8 cellular contexts compared by ENCODE assay signal in genomic region chr11:119729581-119730346, GRCh38. TPM values are rescaled to one million over a fixed set of nuclear protein-coding genes. Genes with fewer than 3 reads are reported as not detected.
A peak's percentile ranks its signal among the peaks of the same experiment; 100 is the strongest.
DNase-seq lines count a peak whose midpoint lies in the region; ATAC-seq and TF ChIP-seq lines count a peak whose summit lies in the region.

No MANE protein-coding gene starts in this region.

- TF ChIP-seq CTCF in DOHH2 (IDR thresholded peaks at IDR 0.05; ENCODE audit: low read depth, low read length, poor library complexity, severe bottlenecking) (peak; percentile 40), mammary epithelial cell (conservative IDR thresholded peaks at IDR 0.05 in 1 of 2, IDR thresholded peaks at IDR 0.05 in 1 of 2; ENCODE audit: extremely low read depth in 1 of 2, insufficient read depth in 1 of 2, low read depth in 1 of 2, low read length in 2 of 2) (no peak), smooth muscle cell (IDR thresholded peaks at IDR 0.05; ENCODE audit: borderline replicate concordance, insufficient read depth, poor library complexity, severe bottlenecking) (no peak)

- peaks cover 45% of the 10 kb centered on the region for H3K4me1 ChIP-seq in DOHH2 (ENCODE audit: control insufficient read depth, low read length)
- peaks cover 24% of the 10 kb centered on the region for H3K4me1 ChIP-seq in mammary epithelial cell (ENCODE audit: insufficient read depth, low read length)
- peaks cover 29% of the 10 kb centered on the region for H3K4me1 ChIP-seq in smooth muscle cell (ENCODE audit: low read depth)

- H3K4me2 ChIP-seq in DOHH2 (ENCODE audit: low read length) (peak overlapping the region; percentile 93), mammary epithelial cell (ENCODE audit: insufficient read depth, low read depth, low read length) (peak overlapping the region; percentile 97), smooth muscle cell (peak overlapping the region; percentile 96)

- H3F3A ChIP-seq in DOHH2 (ENCODE audit: control insufficient read depth, insufficient read depth) (no peaks in the 10 kb centered on the region), smooth muscle cell (ENCODE audit: low read depth) (peaks cover 5% of the 10 kb centered on the region)

- peak overlapping the region; percentile 81 for H2AFZ ChIP-seq in mammary epithelial cell (ENCODE audit: low read depth, low read length)
- H2AFZ ChIP-seq in smooth muscle cell (ENCODE audit: low read depth): peak overlapping the region; percentile 96

- peak overlapping the region; percentile 36 for H3K9ac ChIP-seq in mammary epithelial cell (ENCODE audit: insufficient read depth, low read length)
- peak overlapping the region; percentile 49 for H3K9ac ChIP-seq in smooth muscle cell (ENCODE audit: low read depth)

- H3K36me3 ChIP-seq in DOHH2 (ENCODE audit: control insufficient read depth, low read length) (no peaks in the 10 kb centered on the region), mammary epithelial cell (ENCODE audit: insufficient read depth, low read length) (no peaks in the 10 kb centered on the region), smooth muscle cell (ENCODE audit: low read depth) (no peaks in the 10 kb centered on the region)

- no peaks in the 10 kb centered on the region for H3K9me3 ChIP-seq in DOHH2 (ENCODE audit: control insufficient read depth, insufficient read depth, low read length)
- no peaks in the 10 kb centered on the region for H3K9me3 ChIP-seq in mammary epithelial cell (replicated peaks; ENCODE audit: insufficient read depth, low read length)
- H3K9me3 ChIP-seq in smooth muscle cell (replicated peaks; ENCODE audit: low read depth): no peaks in the 10 kb centered on the region

- peak overlapping the region; percentile 86 for H3K4me3 ChIP-seq in DOHH2 (ENCODE audit: low read length)
- peak overlapping the region; percentile 65 to 92 (median 88) for H3K4me3 ChIP-seq in mammary epithelial cell (replicated peaks in 1 of 3; ENCODE audit: insufficient read depth in 1 of 3, low read depth in 2 of 3, low read length in 3 of 3)
- H3K4me3 ChIP-seq in smooth muscle cell: peak overlapping the region; percentile 84

- dilution Hi-C loops in mammary epithelial cell (cut with HindIII; ENCODE audit: low sequenced_read_pairs): loop anchor here (5.0 kb wide), 1 partner anchor 48 kb away; no protein-coding TSS in a partner anchor

- ATAC-seq in GM21576 (IDR thresholded peaks at IDR 0.05; ENCODE audit: unreplicated experiment): peak; percentile 9

- H3K27me3 ChIP-seq in DOHH2 (ENCODE audit: control insufficient read depth, low read length) (peaks cover 76% of the 10 kb centered on the region), mammary epithelial cell (ENCODE audit: insufficient read depth, low read length) (no peaks in the 10 kb centered on the region), smooth muscle cell (ENCODE audit: low read depth) (no peaks in the 10 kb centered on the region)

- no TSS peak for BruUV-seq in mammary epithelial cell (replicated peaks; lab: Mats Ljungman, UMichigan)

- 5% methylated on average over 19 of the region's 35 CpGs for WGBS in mammary epithelial cell (ENCODE audit: low coverage, missing lambda C conversion rate)
- 2% methylated on average over 33 of the region's 35 CpGs for WGBS in smooth muscle cell (ENCODE audit: low lambda C conversion rate)

- in situ Hi-C loops in mammary epithelial cell (cut with MboI; ENCODE audit: low sequenced_read_pairs in 2 of 2): loop anchor here (5.0 to 25.0 kb wide), 4 partner anchors 52 to 383 kb away; no protein-coding TSS in a partner anchor

- H3K79me2 ChIP-seq in DOHH2 (ENCODE audit: control insufficient read depth, low read length) (no peaks in the 10 kb centered on the region), mammary epithelial cell (ENCODE audit: insufficient read depth, low read length) (peaks cover 44% of the 10 kb centered on the region), smooth muscle cell (ENCODE audit: low read depth) (peaks cover 21% of the 10 kb centered on the region)

- peaks cover 18% of the 10 kb centered on the region; the same call in 1 of the 2 replicates for H4K20me1 ChIP-seq in DOHH2 (ENCODE audit: control insufficient read depth, insufficient read depth, low read depth, low read length)
- H4K20me1 ChIP-seq in mammary epithelial cell (ENCODE audit: insufficient read depth, low read length): no peaks in the 10 kb centered on the region
- peaks cover 37% of the 10 kb centered on the region for H4K20me1 ChIP-seq in smooth muscle cell (ENCODE audit: low read depth)

- CTCF ChIA-PET in mammary epithelial cell (lab: Charles Lee; ENCODE audit: low non-redundant PET): interaction anchor here (0.6 to 1.6 kb wide), 4 partner anchors 38 to 135 kb away, joined by 3 to 9 read pairs (median 6); no protein-coding TSS in a partner anchor

- DNase-seq in MV-4-11 (lab: John Stamatoyannopoulos, UW): peak; percentile 24
- DNase-seq in mammary epithelial cell: peak; percentile 68
- DNase-seq in islet precursor cell: peak; percentile 79
- peak; percentile 55 for DNase-seq in smooth muscle cell (lab: John Stamatoyannopoulos, UW; ENCODE audit: unreplicated experiment)
- DNase-seq in HPDE6-E6E7 (ENCODE audit: extremely low spot score): no peak
- no peak for DNase-seq in NCI-H2171 (lab: John Stamatoyannopoulos, UW)

- no peak overlapping the region for H3K27ac ChIP-seq in DOHH2 (ENCODE audit: low read depth, low read length)
- H3K27ac ChIP-seq in mammary epithelial cell (ENCODE audit: insufficient read depth, low read depth, low read length): peak overlapping the region; percentile 12
- peak overlapping the region; percentile 69 for H3K27ac ChIP-seq in smooth muscle cell (ENCODE audit: low read depth)

- no peaks in the 10 kb centered on the region for H3K9me2 ChIP-seq in DOHH2 (replicated peaks; ENCODE audit: control insufficient read depth, low read length)

- intact Hi-C loops in mammary epithelial cell (cut with micrococcal nuclease): loop anchor here (1.0 to 10.0 kb wide), 8 partner anchors 48 to 379 kb away; partner anchors contain the start of gene USP2

RNA-seq across cellular contexts. Expression of gene NECTIN1, which starts 0.8 kb away (rescaled TPM):
- total RNA-seq in mammary epithelial cell (100 to 1,000 TPM in 1 of 2 donors, 10 to 100 TPM in 1; 60.8 to 162 TPM), smooth muscle cell (9.1 and 10.1 TPM in 2 replicates)
- polyA plus RNA-seq in mammary epithelial cell (103 TPM), smooth muscle cell (4.9 and 7.1 TPM in 2 replicates)
- 278 TPM for polyA minus RNA-seq in mammary epithelial cell

Comparison
In these comparisons a context has a peak if more than half of its experiments do, and no peak if none do; other contexts are left out.
1. DNase-seq: peak in MV-4-11 (single experiment), mammary epithelial cell (single experiment), islet precursor cell (single experiment) and smooth muscle cell (single experiment); none in HPDE6-E6E7 (single experiment) and NCI-H2171 (single experiment).
2. Peak in every context shown above with its lines, with median percentiles within 50 percentile points of each other: H3K4me2 ChIP-seq and H3K4me3 ChIP-seq.